ENCODE assay signal across 8 cellular contexts in genomic region chr3:42014949-42015533, GRCh38. TPM values are rescaled to one million over a fixed set of nuclear protein-coding genes. Genes with fewer than 3 reads are reported as not detected.
DNase-seq lines count a peak whose midpoint lies in the region; ATAC-seq, FAIRE-seq and TF ChIP-seq lines count a peak whose summit lies in the region.

No MANE protein-coding gene starts in this region.

- peak overlapping the region; percentile 82 for H3K4me3 ChIP-seq in astrocyte (ENCODE audit: insufficient read depth, low read depth, low read length)
- peak overlapping the region; percentile 64 for H3K4me3 ChIP-seq in iPS-15b (ENCODE audit: low read depth, low read length)
- H3K4me3 ChIP-seq in gastrocnemius medialis, result peak overlapping the region; percentile 70 to 86 (median 78)

- peak in 1 of 2 donors; percentile 26 for TF ChIP-seq POLR2A in gastrocnemius medialis (IDR thresholded peaks at IDR 0.05)

- peaks cover 34% of the 10 kb centered on the region for H3K4me1 Mint-ChIP-seq in T-helper 2 cell treated with Interferon-gamma antibody and Interleukin-4, amounts not matched to agents 5 μg/mL and 100 μg/mL, for 36 hours (ENCODE audit: low read depth)
- H3K4me1 Mint-ChIP-seq in astrocyte (ENCODE audit: low read depth, unreplicated experiment), result peaks cover 25% of the 10 kb centered on the region

- H3K27me3 ChIP-seq in astrocyte (ENCODE audit: insufficient read depth, low read length) (no peaks in the 10 kb centered on the region), iPS-15b (ENCODE audit: control insufficient read depth, insufficient read depth, low read length) (no peaks in the 10 kb centered on the region), gastrocnemius medialis (no peaks in the 10 kb centered on the region)

- TF ChIP-seq CTCF in astrocyte (IDR thresholded peaks at IDR 0.05; ENCODE audit: insufficient read depth, low read depth, low read length), result no peak
- no peak for TF ChIP-seq CTCF in gastrocnemius medialis (IDR thresholded peaks at IDR 0.05 in 4 of 5, conservative IDR thresholded peaks at IDR 0.05 in 1 of 5)

- H4K20me1 ChIP-seq in astrocyte (ENCODE audit: insufficient read depth, low read length), result peaks cover 28% of the 10 kb centered on the region

- H3K4me3 Mint-ChIP-seq in T-helper 2 cell treated with Interferon-gamma antibody and Interleukin-4, amounts not matched to agents 5 μg/mL and 100 μg/mL, for 36 hours, result peak overlapping the region; percentile 89
- H3K4me3 Mint-ChIP-seq in astrocyte (ENCODE audit: unreplicated experiment), result peak overlapping the region; percentile 96

- peak; percentile 9 for DNase-seq in T-helper 2 cell treated with Interferon-gamma antibody and Interleukin-4, amounts not matched to agents 5 μg/mL and 100 μg/mL, for 36 hours (ENCODE audit: low spot score)
- no peak for DNase-seq in T-helper 2 cell
- DNase-seq in NCI-H524 treated with DMSO at 0.1 percent for 48 hours (lab: John Stamatoyannopoulos, UW), result peak; percentile 53
- no peak for DNase-seq in astrocyte (ENCODE audit: low read depth)
- DNase-seq in gastrocnemius medialis, result peak; percentile 31 to 68
- DNase-seq in NCI-H774 (lab: John Stamatoyannopoulos, UW), result no peak

- intact Hi-C loops in gastrocnemius medialis (cut with DNase I; ENCODE audit: low total_unique reads), result loop anchor here (1.0 to 10.0 kb wide), 3 partner anchors 84 to 210 kb away; no protein-coding TSS in a partner anchor

- peak overlapping the region; percentile 98 for H3K4me2 ChIP-seq in astrocyte (ENCODE audit: low read length)

- H2AFZ ChIP-seq in astrocyte (ENCODE audit: low read depth, low read length), result no peak overlapping the region

- peak; percentile 24 to 41 for ATAC-seq in gastrocnemius medialis
- ATAC-seq in GM18519 (IDR thresholded peaks at IDR 0.05; ENCODE audit: low FRiP score, unreplicated experiment), result no peak

- H3K9me3 ChIP-seq in astrocyte (ENCODE audit: insufficient read depth, low read depth, low read length) (no peaks in the 10 kb centered on the region), iPS-15b (ENCODE audit: control insufficient read depth, insufficient read depth, low read length) (no peaks in the 10 kb centered on the region), gastrocnemius medialis (no peaks in the 10 kb centered on the region)

- H3K36me3 ChIP-seq in astrocyte (ENCODE audit: insufficient read depth, low read length) (no peaks in the 10 kb centered on the region), iPS-15b (ENCODE audit: control insufficient read depth, insufficient read depth, low read length) (no peaks in the 10 kb centered on the region), gastrocnemius medialis (no peaks in the 10 kb centered on the region)

- H3K27ac Mint-ChIP-seq in T-helper 2 cell treated with Interferon-gamma antibody and Interleukin-4, amounts not matched to agents 5 μg/mL and 100 μg/mL, for 36 hours, result peak overlapping the region; percentile 89
- peak overlapping the region; percentile 72 for H3K27ac Mint-ChIP-seq in astrocyte (ENCODE audit: unreplicated experiment)

- no peak for FAIRE-seq in astrocyte (lab: Jason Lieb, UNC)

- H3K9ac ChIP-seq in astrocyte (ENCODE audit: low read length) (peak overlapping the region; percentile 89), iPS-15b (ENCODE audit: low read depth, low read length) (no peak overlapping the region)

- no peak overlapping the region for H3K27ac ChIP-seq in astrocyte (ENCODE audit: low read depth, low read length)
- H3K27ac ChIP-seq in gastrocnemius medialis, result peak overlapping the region; percentile 86 to 92 (median 90)

- H3K9me3 Mint-ChIP-seq in T-helper 2 cell treated with Interferon-gamma antibody and Interleukin-4, amounts not matched to agents 5 μg/mL and 100 μg/mL, for 36 hours, result no peaks in the 10 kb centered on the region
- no peaks in the 10 kb centered on the region for H3K9me3 Mint-ChIP-seq in astrocyte (ENCODE audit: unreplicated experiment)

- H3K27me3 Mint-ChIP-seq in T-helper 2 cell treated with Interferon-gamma antibody and Interleukin-4, amounts not matched to agents 5 μg/mL and 100 μg/mL, for 36 hours (ENCODE audit: low read depth), result no peaks in the 10 kb centered on the region
- no peaks in the 10 kb centered on the region for H3K27me3 Mint-ChIP-seq in astrocyte (ENCODE audit: low read depth, unreplicated experiment)

- H3K79me2 ChIP-seq in astrocyte (ENCODE audit: insufficient read depth, low read length), result peaks cover 61% of the 10 kb centered on the region

- in situ Hi-C loops in gastrocnemius medialis (cut with MboI; ENCODE audit: low sequenced_read_pairs in 4 of 4), result loop anchor here in 3 of 4 donors (5.0 to 25.0 kb wide), 4 partner anchors 77 to 172 kb away; partner anchors contain the start of gene TRAK1 (in 2 of the 3)

- H3K36me3 Mint-ChIP-seq in T-helper 2 cell treated with Interferon-gamma antibody and Interleukin-4, amounts not matched to agents 5 μg/mL and 100 μg/mL, for 36 hours (ENCODE audit: low read depth), result peaks cover 9% of the 10 kb centered on the region
- peaks cover 2% of the 10 kb centered on the region for H3K36me3 Mint-ChIP-seq in astrocyte (ENCODE audit: low read depth, unreplicated experiment)

- H3K4me1 ChIP-seq in astrocyte (ENCODE audit: insufficient read depth, low read length) (peaks cover 15% of the 10 kb centered on the region), iPS-15b (ENCODE audit: control insufficient read depth, insufficient read depth, low read length) (peaks cover 10% of the 10 kb centered on the region), gastrocnemius medialis (peaks cover 34 to 41% of the 10 kb centered on the region in 2 donors)

RNA-seq across cellular contexts. Expression of gene ULK4, which starts 53.1 kb away (rescaled TPM):
- total RNA-seq in astrocyte (6.6 and 8.5 TPM in 2 replicates), gastrocnemius medialis (1 to 10 TPM; 2.0 to 3.0 (median 2.3) TPM)

Comparison
In these comparisons a context has a peak if more than half of its experiments do, and no peak if none do; other contexts are left out.
1. DNase-seq: peak in T-helper 2 cell treated with Interferon-gamma antibody and Interleukin-4, amounts not matched to agents 5 μg/mL and 100 μg/mL, for 36 hours (single experiment), NCI-H524 treated with DMSO at 0.1 percent for 48 hours (single experiment) and gastrocnemius medialis (2 of 2); none in T-helper 2 cell (0 of 5), astrocyte (single experiment) and NCI-H774 (single experiment).
2. Peak in every context shown above with its lines, with median percentiles within 50 percentile points of each other: H3K4me3 ChIP-seq.